ENCODE assay signal across 18 cellular contexts in genomic region chr11:42410251-42410956, GRCh38.
DNase-seq lines count a peak whose midpoint lies in the region; ATAC-seq and TF ChIP-seq lines count a peak whose summit lies in the region.
"Had no signal": no experiment of that assay in that cellular context is flagged by ENCODE, and none has a peak within 500 bp of the region (broad histone marks: within the 10 kb centered on the region; RNA-seq: fewer than 3 reads in every experiment).

No MANE protein-coding gene starts in this region.

- peaks cover 11% of the 10 kb centered on the region for H3K9me3 Mint-ChIP-seq in stimulated activated effector memory CD8-positive, alpha-beta T cell treated with anti-CD3 and anti-CD28 coated beads, Interleukin-12 subunit alpha, Interleukin-12 subunit beta, amount 100 ng/mL, for 72 hours
- H3K9me3 Mint-ChIP-seq: dendritic cell treated with granulocyte-macrophage colony-stimulating factor and Interleukin-4, amounts not matched to agents 40 ng/mL and 50 ng/mL, for 4 days; WTC11 had no signal

- ATAC-seq in GM18502 (IDR thresholded peaks at IDR 0.05; ENCODE audit: poor library complexity, unreplicated experiment) (peak; percentile 58), HG02981 (IDR thresholded peaks at IDR 0.05; ENCODE audit: unreplicated experiment) (peak; percentile 67), foreskin keratinocyte (peak; percentile 93), HG03439 (IDR thresholded peaks at IDR 0.05; ENCODE audit: unreplicated experiment) (no peak), HG02678 (IDR thresholded peaks at IDR 0.05; ENCODE audit: unreplicated experiment) (no peak)
- ATAC-seq in stimulated activated effector memory CD8-positive, alpha-beta T cell treated with anti-CD3 and anti-CD28 coated beads, Interleukin-12 subunit alpha, Interleukin-12 subunit beta, amount 100 ng/mL, for 72 hours, result no peak
- ATAC-seq: heart right ventricle, WTC11 had no signal

- H3K36me3 Mint-ChIP-seq in stimulated activated effector memory CD8-positive, alpha-beta T cell treated with anti-CD3 and anti-CD28 coated beads, Interleukin-12 subunit alpha, Interleukin-12 subunit beta, amount 100 ng/mL, for 72 hours, result no peaks in the 10 kb centered on the region
- H3K36me3 Mint-ChIP-seq: WTC11 had no signal

- DNase-seq in NOMO-1 treated with dmso at 0.1 percent for 144 hours (lab: John Stamatoyannopoulos, UW; ENCODE audit: unreplicated experiment) (peak; percentile 80), foreskin keratinocyte (peak; percentile 73 to 86), GM10266 (ENCODE audit: extremely low spot score) (no peak)
- DNase-seq in stimulated activated effector memory CD8-positive, alpha-beta T cell treated with anti-CD3 and anti-CD28 coated beads, Interleukin-12 subunit alpha, Interleukin-12 subunit beta, amount 100 ng/mL, for 72 hours (ENCODE audit: low spot score in 2 of 2), result no peak
- DNase-seq: activated naive CD4-positive, alpha-beta T cell; AML-193; DMS79 treated with DMSO at 0.1 percent for 48 hours; heart right ventricle; NCI-H2171; stimulated activated CD4-positive, alpha-beta T cell treated with anti-CD3 and anti-CD28 coated beads, Interleukin-15, amount 100 ng/mL, for 24 hours; SW 1271 had no signal

- no peak overlapping the region for H3K27ac Mint-ChIP-seq in stimulated activated effector memory CD8-positive, alpha-beta T cell treated with anti-CD3 and anti-CD28 coated beads, Interleukin-12 subunit alpha, Interleukin-12 subunit beta, amount 100 ng/mL, for 72 hours
- H3K27ac Mint-ChIP-seq: dendritic cell treated with granulocyte-macrophage colony-stimulating factor and Interleukin-4, amounts not matched to agents 40 ng/mL and 50 ng/mL, for 4 days; WTC11 had no signal

- H3K27ac ChIP-seq in foreskin keratinocyte, result no peak overlapping the region
- H3K27ac ChIP-seq: heart right ventricle, thoracic aorta had no signal

- no peaks in the 10 kb centered on the region for H3K4me1 ChIP-seq in foreskin keratinocyte
- H3K4me1 ChIP-seq: heart right ventricle had no signal

- TF ChIP-seq CTCF in foreskin keratinocyte (conservative IDR thresholded peaks at IDR 0.05), result no peak
- no peak for TF ChIP-seq CTCF in GM10266 (IDR thresholded peaks at IDR 0.05; ENCODE audit: control insufficient read depth, insufficient read depth, low read depth, missing control alignments)

- no peaks in the 10 kb centered on the region for H3K4me1 Mint-ChIP-seq in stimulated activated effector memory CD8-positive, alpha-beta T cell treated with anti-CD3 and anti-CD28 coated beads, Interleukin-12 subunit alpha, Interleukin-12 subunit beta, amount 100 ng/mL, for 72 hours

- H3K4me3 Mint-ChIP-seq in stimulated activated effector memory CD8-positive, alpha-beta T cell treated with anti-CD3 and anti-CD28 coated beads, Interleukin-12 subunit alpha, Interleukin-12 subunit beta, amount 100 ng/mL, for 72 hours, result no peak overlapping the region
- H3K4me3 Mint-ChIP-seq: dendritic cell treated with granulocyte-macrophage colony-stimulating factor and Interleukin-4, amounts not matched to agents 40 ng/mL and 50 ng/mL, for 4 days; WTC11 had no signal

- H3K27me3 ChIP-seq in foreskin keratinocyte, result no peaks in the 10 kb centered on the region

Comparison
In these comparisons a context has a peak if more than half of its experiments do, and no peak if none do; other contexts are left out.
1. ATAC-seq: peak in GM18502 (single experiment), HG02981 (single experiment) and foreskin keratinocyte (single experiment); none in stimulated activated effector memory CD8-positive, alpha-beta T cell treated with anti-CD3 and anti-CD28 coated beads, Interleukin-12 subunit alpha, Interleukin-12 subunit beta, amount 100 ng/mL, for 72 hours (single experiment), HG03439 (single experiment) and HG02678 (single experiment).
2. DNase-seq: peak in NOMO-1 treated with dmso at 0.1 percent for 144 hours (single experiment) and foreskin keratinocyte (2 of 2); none in stimulated activated effector memory CD8-positive, alpha-beta T cell treated with anti-CD3 and anti-CD28 coated beads, Interleukin-12 subunit alpha, Interleukin-12 subunit beta, amount 100 ng/mL, for 72 hours (0 of 2) and GM10266 (single experiment).